ENCODE assay signal across 29 cellular contexts in genomic region chr2:188201639-188202038, GRCh38.
"Had no signal": no experiment of that assay in that cellular context is flagged by ENCODE, and none has a peak within 500 bp of the region (broad histone marks: within the 10 kb centered on the region; RNA-seq: fewer than 3 reads in every experiment).

No MANE protein-coding gene starts in this region.

- H3K36me3 Mint-ChIP-seq: activated CD4-positive, alpha-beta memory T cell treated with anti-CD3 and anti-CD28 coated beads for 36 hours; activated naive CD8-positive, alpha-beta T cell had no signal

- H3K27ac Mint-ChIP-seq: activated CD4-positive, alpha-beta memory T cell treated with anti-CD3 and anti-CD28 coated beads for 36 hours; activated CD4-positive, alpha-beta T cell treated with anti-CD3 and anti-CD28 coated beads for 36 hours; activated CD4-positive, alpha-beta T cell treated with anti-CD3 and anti-CD28 coated beads, Interleukin-2, amount 10 ng/mL, durations not matched to agents 24 days and 14 days; activated naive CD8-positive, alpha-beta T cell; activated T-helper 17 cell treated with anti-CD3 and anti-CD28 coated beads, Interleukin-2, amount 50 U/mL, for 72 hours; dendritic cell treated with granulocyte-macrophage colony-stimulating factor and Interleukin-4, amounts not matched to agents 40 ng/mL and 50 ng/mL, for 4 days; T-helper 17 cell; T-helper 2 cell treated with Interferon-gamma antibody and Interleukin-4, amounts not matched to agents 5 μg/mL and 100 μg/mL, for 36 hours had no signal

- H3K9me3 ChIP-seq: esophagus muscularis mucosa, gastrocnemius medialis, heart left ventricle had no signal

- H3K27me3 Mint-ChIP-seq: activated CD4-positive, alpha-beta memory T cell treated with anti-CD3 and anti-CD28 coated beads for 36 hours; activated CD4-positive, alpha-beta T cell treated with anti-CD3 and anti-CD28 coated beads for 36 hours; activated CD4-positive, alpha-beta T cell treated with anti-CD3 and anti-CD28 coated beads, Interleukin-2, amount 10 ng/mL, durations not matched to agents 24 days and 14 days; activated T-helper 17 cell treated with anti-CD3 and anti-CD28 coated beads, Interleukin-2, amount 50 U/mL, for 72 hours; central memory CD8-positive, alpha-beta T cell; dendritic cell treated with granulocyte-macrophage colony-stimulating factor and Interleukin-4, amounts not matched to agents 40 ng/mL and 50 ng/mL, for 4 days; T-helper 17 cell had no signal

- ATAC-seq: activated CD4-positive, alpha-beta T cell treated with anti-CD3 and anti-CD28 coated beads for 36 hours; activated T-cell treated with anti-CD3 and anti-CD28 coated beads, Interleukin-2, amount 50 U/mL, for 4 hours; activated T-helper 17 cell treated with anti-CD3 and anti-CD28 coated beads, Interleukin-2, amount 50 U/mL, for 72 hours; foreskin keratinocyte; gastrocnemius medialis; heart left ventricle; T-helper 17 cell had no signal

- H3K4me1 ChIP-seq: esophagus muscularis mucosa, gastrocnemius medialis had no signal

- H3K9me3 Mint-ChIP-seq: activated CD4-positive, alpha-beta memory T cell treated with anti-CD3 and anti-CD28 coated beads for 36 hours; activated CD4-positive, alpha-beta T cell treated with anti-CD3 and anti-CD28 coated beads, Interleukin-2, amount 10 ng/mL, durations not matched to agents 24 days and 14 days; activated T-helper 17 cell treated with anti-CD3 and anti-CD28 coated beads, Interleukin-2, amount 50 U/mL, for 72 hours; T-helper 2 cell treated with Interferon-gamma antibody and Interleukin-4, amounts not matched to agents 5 μg/mL and 100 μg/mL, for 36 hours had no signal

- H3K27me3 ChIP-seq: brain microvascular endothelial cell, dorsolateral prefrontal cortex, esophagus muscularis mucosa, foreskin keratinocyte, gastrocnemius medialis, heart left ventricle had no signal

- H3K4me3 Mint-ChIP-seq: activated CD4-positive, alpha-beta memory T cell treated with anti-CD3 and anti-CD28 coated beads for 36 hours; activated CD4-positive, alpha-beta T cell treated with anti-CD3 and anti-CD28 coated beads for 36 hours; activated CD4-positive, alpha-beta T cell treated with anti-CD3 and anti-CD28 coated beads, Interleukin-2, amount 10 ng/mL, durations not matched to agents 24 days and 14 days; activated naive CD8-positive, alpha-beta T cell; activated T-cell treated with anti-CD3 and anti-CD28 coated beads, Interleukin-2, amount 50 U/mL, for 4 hours; activated T-helper 17 cell treated with anti-CD3 and anti-CD28 coated beads, Interleukin-2, amount 50 U/mL, for 72 hours; central memory CD8-positive, alpha-beta T cell; dendritic cell treated with granulocyte-macrophage colony-stimulating factor and Interleukin-4, amounts not matched to agents 40 ng/mL and 50 ng/mL, for 4 days; T-helper 17 cell; T-helper 2 cell treated with Interferon-gamma antibody and Interleukin-4, amounts not matched to agents 5 μg/mL and 100 μg/mL, for 36 hours had no signal

- DNase-seq: activated CD4-positive, alpha-beta memory T cell treated with anti-CD3 and anti-CD28 coated beads for 36 hours; activated CD4-positive, alpha-beta T cell treated with anti-CD3 and anti-CD28 coated beads for 36 hours; activated CD4-positive, alpha-beta T cell treated with anti-CD3 and anti-CD28 coated beads, Interleukin-2, amount 10 ng/mL, durations not matched to agents 24 days and 14 days; activated CD4-positive, CD25-positive, alpha-beta regulatory T cell; activated CD4-positive, CD25-positive, alpha-beta regulatory T cell treated with anti-CD3 and anti-CD28 coated beads, Interleukin-2, amount 50 U/mL, for 72 hours; activated effector memory CD4-positive, alpha-beta T cell treated with Interleukin-2 at 50 U/mL for 16 hours; activated gamma-delta T cell treated with Interleukin-2 at 50 U/mL for 16 hours; activated naive CD4-positive, alpha-beta T cell treated with anti-CD3 and anti-CD28 coated beads, Interleukin-2, amount 50 U/mL, for 16 hours; activated naive CD4-positive, alpha-beta T cell treated with Interleukin-2 at 50 U/mL for 16 hours; activated T-cell treated with anti-CD3 and anti-CD28 coated beads, Interleukin-2, amount 50 U/mL, for 4 hours; amniotic stem cell; anterior cingulate cortex; brain microvascular endothelial cell; dorsolateral prefrontal cortex; effector memory CD4-positive, alpha-beta T cell; erythroblast; foreskin keratinocyte; gastrocnemius medialis; glutamatergic neuron; heart left ventricle; T-helper 17 cell; T1000 had no signal

- H3K4me3 ChIP-seq: coronary artery, dorsolateral prefrontal cortex, esophagus muscularis mucosa, gastrocnemius medialis, heart left ventricle had no signal

- H3K27ac ChIP-seq: brain microvascular endothelial cell, coronary artery, dorsolateral prefrontal cortex, esophagus muscularis mucosa, foreskin keratinocyte, gastrocnemius medialis, heart left ventricle had no signal

- H3K4me1 Mint-ChIP-seq: activated CD4-positive, alpha-beta T cell treated with anti-CD3 and anti-CD28 coated beads for 36 hours; activated CD4-positive, alpha-beta T cell treated with anti-CD3 and anti-CD28 coated beads, Interleukin-2, amount 10 ng/mL, durations not matched to agents 24 days and 14 days; activated T-helper 17 cell treated with anti-CD3 and anti-CD28 coated beads, Interleukin-2, amount 50 U/mL, for 72 hours; central memory CD8-positive, alpha-beta T cell; T-helper 17 cell had no signal

- H3K36me3 ChIP-seq: brain microvascular endothelial cell, esophagus muscularis mucosa, gastrocnemius medialis, heart left ventricle had no signal
